Comparison of ENCODE assay signal across 21 cellular contexts in genomic region chr6:121917834-121918559, GRCh38.
DNase-seq lines count a peak whose midpoint lies in the region; ATAC-seq and TF ChIP-seq lines count a peak whose summit lies in the region.
"Had no signal": no experiment of that assay in that cellular context is flagged by ENCODE, and none has a peak within 500 bp of the region (broad histone marks: within the 10 kb centered on the region; RNA-seq: fewer than 3 reads in every experiment).

No MANE protein-coding gene starts in this region.

- H3K4me1 Mint-ChIP-seq in GM23338 = peaks cover 9% of the 10 kb centered on the region; the same call in 2 of the 3 replicates
- H3K4me1 Mint-ChIP-seq: activated naive CD8-positive, alpha-beta T cell treated with anti-CD3 and anti-CD28 coated beads, Interleukin-2, amount 10 ng/mL, durations not matched to agents 7 days and 5 days; neural crest cell; T-helper 17 cell had no signal

- H3K4me3 ChIP-seq in GM23338 (no peak overlapping the region), PC-9 (no peak overlapping the region), epithelial cell of esophagus (ENCODE audit: low read length) (no peak overlapping the region), lung (no peak overlapping the region)
- H3K4me3 ChIP-seq: gastrocnemius medialis, spleen, transverse colon had no signal

- BruUV-seq in PC-9 (replicated peaks; lab: Mats Ljungman, UMichigan) = no TSS peak

- DNase-seq in GM23338 (ENCODE audit: low spot score) (no peak), PC-9 (no peak), epithelial cell of esophagus (ENCODE audit: low read depth) (peak; percentile 84), lung (ENCODE audit: low spot score) (no peak), C1 segment of cervical spinal cord (lab: John Stamatoyannopoulos, UW) (no peak), putamen (ENCODE audit: low spot score) (no peak), NCI-H1105 treated with DMSO at 0.1 percent for 48 hours (lab: John Stamatoyannopoulos, UW) (no peak)
- DNase-seq: activated gamma-delta T cell; activated naive CD8-positive, alpha-beta T cell treated with anti-CD3 and anti-CD28 coated beads, Interleukin-2, amount 10 ng/mL, durations not matched to agents 7 days and 5 days; cerebellar nuclear complex; DMS79; gastrocnemius medialis; NCI-H1092 treated with DMSO at 0.1 percent for 48 hours; NCI-H2029; NCI-H82; right cardiac atrium; SK-N-SH; spleen; T-helper 17 cell; transverse colon had no signal

- H3K27ac ChIP-seq in GM23338 (ENCODE audit: low read depth) (no peak overlapping the region), PC-9 (no peak overlapping the region), lung (ENCODE audit: low read depth in 1 of 2, low read length in 1 of 2) (no peak overlapping the region)
- H3K27ac ChIP-seq: gastrocnemius medialis, spleen, transverse colon had no signal

- no peak for ATAC-seq in GM23338
- ATAC-seq in lung (ENCODE audit: insufficient read depth, low FRiP score) = peak; percentile 13
- ATAC-seq: gastrocnemius medialis, T-helper 17 cell had no signal

- H3K4me2 ChIP-seq in GM23338 (no peak overlapping the region), PC-9 (0 out of 2 replicates have a peak overlapping the region, but pooled peaks have one; percentile 9)
- H3K4me2 ChIP-seq: SK-N-SH had no signal

- WGBS in lung, 2 donors = 62 to 80% methylated on average over 1 of the region's 1 CpG

- H3F3A ChIP-seq in GM23338 (replicated peaks; ENCODE audit: low read depth) (no peaks in the 10 kb centered on the region), PC-9 (ENCODE audit: insufficient read depth, low read depth) (no peaks in the 10 kb centered on the region)

- H3K27ac Mint-ChIP-seq in GM23338 = no peak overlapping the region
- H3K27ac Mint-ChIP-seq: activated naive CD8-positive, alpha-beta T cell treated with anti-CD3 and anti-CD28 coated beads, Interleukin-2, amount 10 ng/mL, durations not matched to agents 7 days and 5 days; T-helper 17 cell had no signal

- CTCF ChIA-PET in PC-9 (lab: Charles Lee) = no interaction called here

- H3K36me3 ChIP-seq in GM23338 (ENCODE audit: insufficient read depth) = no peaks in the 10 kb centered on the region
- H3K36me3 ChIP-seq in PC-9 (ENCODE audit: low read depth) = no peaks in the 10 kb centered on the region
- no peaks in the 10 kb centered on the region for H3K36me3 ChIP-seq in lung (ENCODE audit: control insufficient read depth in 2 of 2, insufficient read depth in 2 of 2, low read length in 2 of 2)
- H3K36me3 ChIP-seq: gastrocnemius medialis, spleen, transverse colon had no signal

- no peaks in the 10 kb centered on the region for H3K27me3 ChIP-seq in GM23338 (ENCODE audit: insufficient read depth)
- H3K27me3 ChIP-seq in PC-9 (ENCODE audit: insufficient read depth, low read depth) = no peaks in the 10 kb centered on the region
- no peaks in the 10 kb centered on the region for H3K27me3 ChIP-seq in lung (ENCODE audit: control insufficient read depth, insufficient read depth)
- H3K27me3 ChIP-seq: gastrocnemius medialis, spleen, transverse colon had no signal

- TF ChIP-seq CTCF in GM23338 (conservative IDR thresholded peaks at IDR 0.05; ENCODE audit: low read depth in 2 of 2) = no peak
- no peak for TF ChIP-seq CTCF in PC-9 (conservative IDR thresholded peaks at IDR 0.05)
- no peak for TF ChIP-seq CTCF in epithelial cell of esophagus (IDR thresholded peaks at IDR 0.05; ENCODE audit: insufficient read depth, low read depth, low read length, missing control alignments)
- no peak for TF ChIP-seq CTCF in lung (IDR thresholded peaks at IDR 0.05; ENCODE audit: control extremely low read depth, extremely low read depth)

- H3K27me3 Mint-ChIP-seq in GM23338 (ENCODE audit: insufficient read depth, low read depth, poor library complexity) = peaks cover 2% of the 10 kb centered on the region
- H3K27me3 Mint-ChIP-seq: T-helper 17 cell had no signal

- H3K4me3 Mint-ChIP-seq in GM23338 = no peak overlapping the region
- H3K4me3 Mint-ChIP-seq: activated naive CD8-positive, alpha-beta T cell treated with anti-CD3 and anti-CD28 coated beads, Interleukin-2, amount 10 ng/mL, durations not matched to agents 7 days and 5 days; neural crest cell; T-helper 17 cell had no signal

- H3K9me2 ChIP-seq in GM23338 (ENCODE audit: insufficient read depth) = 0 out of 2 replicates have a peak, but pooled peaks cover 6% of the 10 kb centered on the region
- 0 out of 2 replicates have a peak, but pooled peaks cover 3% of the 10 kb centered on the region for H3K9me2 ChIP-seq in PC-9 (ENCODE audit: insufficient read depth)
- H3K9me2 ChIP-seq: SK-N-SH had no signal

- no peaks in the 10 kb centered on the region for H3K4me1 ChIP-seq in GM23338 (ENCODE audit: insufficient read depth)
- no peaks in the 10 kb centered on the region for H3K4me1 ChIP-seq in PC-9 (replicated peaks; ENCODE audit: insufficient read depth)
- no peaks in the 10 kb centered on the region for H3K4me1 ChIP-seq in lung (ENCODE audit: control insufficient read depth in 2 of 2, insufficient read depth in 2 of 2, low read length in 2 of 2)
- H3K4me1 ChIP-seq: gastrocnemius medialis, spleen, transverse colon had no signal

- no peaks in the 10 kb centered on the region for H3K79me2 ChIP-seq in GM23338 (replicated peaks; ENCODE audit: insufficient read depth)
- no peaks in the 10 kb centered on the region for H3K79me2 ChIP-seq in PC-9 (ENCODE audit: low read depth)

- POLR2A ChIA-PET in PC-9 (lab: Charles Lee; ENCODE audit: unreplicated experiment) = interaction anchor here (0.6 kb wide), 1 partner anchor 962 kb away, joined by 14 read pairs; no protein-coding TSS in a partner anchor

- H4K20me1 ChIP-seq in GM23338 (replicated peaks; ENCODE audit: insufficient read depth) = no peaks in the 10 kb centered on the region
- H4K20me1 ChIP-seq in PC-9 (ENCODE audit: insufficient read depth) = no peaks in the 10 kb centered on the region

- no peaks in the 10 kb centered on the region for H3K36me3 Mint-ChIP-seq in GM23338 (ENCODE audit: low read depth)
- H3K36me3 Mint-ChIP-seq: activated naive CD8-positive, alpha-beta T cell treated with anti-CD3 and anti-CD28 coated beads, Interleukin-2, amount 10 ng/mL, durations not matched to agents 7 days and 5 days had no signal

- intact Hi-C loops in PC-9 (cut with micrococcal nuclease; ENCODE audit: unreplicated experiment) = no loop called here

- H3K9me3 ChIP-seq in PC-9 (ENCODE audit: insufficient read depth, low read depth) (no peaks in the 10 kb centered on the region), lung (ENCODE audit: control insufficient read depth in 2 of 2, insufficient read depth in 1 of 2, low read length in 1 of 2) (no peaks in the 10 kb centered on the region)
- H3K9me3 ChIP-seq: gastrocnemius medialis, SK-N-SH, spleen, transverse colon had no signal

- H2AFZ ChIP-seq in GM23338 (0 out of 2 replicates have a peak overlapping the region, but pooled peaks have one; percentile 6), PC-9 (no peak overlapping the region)

- H3K9me3 Mint-ChIP-seq in GM23338 = no peaks in the 10 kb centered on the region
- H3K9me3 Mint-ChIP-seq: activated naive CD8-positive, alpha-beta T cell treated with anti-CD3 and anti-CD28 coated beads, Interleukin-2, amount 10 ng/mL, durations not matched to agents 7 days and 5 days; neural crest cell had no signal

TF ChIP-seq in GM23338, 12 proteins besides CTCF, POLR2A, EP300 and RAD21 (continues in another document):
- TF ChIP-seq POLR2AphosphoS5 (IDR thresholded peaks at IDR 0.05; ENCODE audit: low read depth) (no peak), EZH2phosphoT487 (IDR thresholded peaks at IDR 0.05; ENCODE audit: unreplicated experiment) (no peak), ZNF114 (CRISPR knock-in tag; IDR thresholded peaks at IDR 0.05) (no peak), REST (IDR thresholded peaks at IDR 0.05; ENCODE audit: unreplicated experiment) (no peak), NANOG (IDR thresholded peaks at IDR 0.05; ENCODE audit: borderline replicate concordance) (no peak), STAT1 (IDR thresholded peaks at IDR 0.05; ENCODE audit: unreplicated experiment) (no peak), CREB1 (CRISPR knock-in tag; IDR thresholded peaks at IDR 0.05; ENCODE audit: low read depth) (no peak), EZH2 (IDR thresholded peaks at IDR 0.05; ENCODE audit: low read depth, unreplicated experiment) (no peak), ZNF331 (CRISPR knock-in tag; IDR thresholded peaks at IDR 0.05; ENCODE audit: low read depth) (no peak)
